15 cellular contexts compared by ENCODE assay signal in the genomic region with DNA sequence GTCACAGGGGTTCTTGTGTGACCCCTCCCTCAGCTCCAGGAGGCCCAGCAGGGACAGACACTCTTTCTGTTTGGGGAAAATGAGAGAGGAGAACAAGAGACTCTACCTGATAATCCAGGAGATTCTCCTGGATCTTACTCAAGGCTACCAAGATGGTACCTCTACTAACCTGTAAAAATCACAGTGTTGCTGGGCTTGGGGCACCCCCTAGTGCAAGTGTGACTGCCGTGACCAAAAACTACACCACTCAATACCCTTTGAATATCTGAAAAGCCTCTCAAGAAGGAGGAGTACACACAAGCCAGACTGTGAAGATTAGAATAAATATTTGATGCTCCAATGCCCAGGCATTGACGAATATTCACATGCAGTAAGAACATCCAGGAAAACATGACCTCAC.
A peak's percentile ranks its signal among the peaks of the same experiment; 100 is the strongest.
DNase-seq lines count a peak whose midpoint lies in the region; ATAC-seq and TF ChIP-seq lines count a peak whose summit lies in the region.
"Had no signal": no experiment of that assay in that cellular context is flagged by ENCODE, and none has a peak within 500 bp of the region (broad histone marks: within the 10 kb centered on the region; RNA-seq: fewer than 3 reads in every experiment).

No MANE protein-coding gene starts in this region.

- ATAC-seq in WTC11 (peak; percentile 52), GM19463 (IDR thresholded peaks at IDR 0.05; ENCODE audit: unreplicated experiment) (no peak)
- ATAC-seq: CD8-positive, alpha-beta T cell; HCT116 had no signal

- CTCF ChIA-PET in WTC11 (lab: Charles Lee), result no interaction called here

- POLR2A ChIA-PET in WTC11 (lab: Charles Lee), result no interaction called here

- H3K4me3 Mint-ChIP-seq in WTC11 (no peak overlapping the region), progenitor cell of endocrine pancreas (ENCODE audit: low read depth) (no peak overlapping the region)
- H3K4me3 Mint-ChIP-seq in T-helper 2 cell treated with Interferon-gamma antibody and Interleukin-4, amounts not matched to agents 5 μg/mL and 100 μg/mL, for 36 hours, result no peak overlapping the region
- H3K4me3 Mint-ChIP-seq: B cell; CD4-positive, CD25-positive, alpha-beta regulatory T cell; CD8-positive, alpha-beta T cell had no signal

- DNase-seq in DMS53 (lab: John Stamatoyannopoulos, UW) (peak; percentile 4), DMS53 treated with DMSO at 0.1 percent for 48 hours (lab: John Stamatoyannopoulos, UW; ENCODE audit: unreplicated experiment) (no peak), WTC11 (ENCODE audit: low spot score) (peak; percentile 17), progenitor cell of endocrine pancreas (ENCODE audit: low spot score, unreplicated experiment) (no peak)
- DNase-seq in T-helper 2 cell treated with Interferon-gamma antibody and Interleukin-4, amounts not matched to agents 5 μg/mL and 100 μg/mL, for 36 hours (ENCODE audit: low spot score), result no peak
- DNase-seq: Caco-2; CD4-positive, CD25-positive, alpha-beta regulatory T cell; CD8-positive, alpha-beta T cell; DMS 273 treated with DMSO at 0.1 percent for 48 hours; DND-41; GOT3; H7 had no signal

- H3K27ac Mint-ChIP-seq in WTC11 (no peak overlapping the region), progenitor cell of endocrine pancreas (peak overlapping the region; percentile 22)
- H3K27ac Mint-ChIP-seq in T-helper 2 cell treated with Interferon-gamma antibody and Interleukin-4, amounts not matched to agents 5 μg/mL and 100 μg/mL, for 36 hours, result no peak overlapping the region
- H3K27ac Mint-ChIP-seq: B cell; CD4-positive, CD25-positive, alpha-beta regulatory T cell; CD8-positive, alpha-beta T cell had no signal

- no peaks in the 10 kb centered on the region for H3K27me3 Mint-ChIP-seq in WTC11 (ENCODE audit: low read depth)
- H3K27me3 Mint-ChIP-seq in progenitor cell of endocrine pancreas, result no peaks in the 10 kb centered on the region
- H3K27me3 Mint-ChIP-seq in T-helper 2 cell treated with Interferon-gamma antibody and Interleukin-4, amounts not matched to agents 5 μg/mL and 100 μg/mL, for 36 hours (ENCODE audit: low read depth), result no peaks in the 10 kb centered on the region
- H3K27me3 Mint-ChIP-seq: B cell; CD4-positive, CD25-positive, alpha-beta regulatory T cell had no signal

- H3K9me3 Mint-ChIP-seq in WTC11, result peaks cover 64% of the 10 kb centered on the region
- peaks cover 35% of the 10 kb centered on the region for H3K9me3 Mint-ChIP-seq in progenitor cell of endocrine pancreas (ENCODE audit: low read depth)
- peaks cover 57% of the 10 kb centered on the region for H3K9me3 Mint-ChIP-seq in T-helper 2 cell treated with Interferon-gamma antibody and Interleukin-4, amounts not matched to agents 5 μg/mL and 100 μg/mL, for 36 hours

- H3K36me3 Mint-ChIP-seq in WTC11 (peaks cover 43% of the 10 kb centered on the region), progenitor cell of endocrine pancreas (ENCODE audit: insufficient read depth) (no peaks in the 10 kb centered on the region)
- no peaks in the 10 kb centered on the region for H3K36me3 Mint-ChIP-seq in T-helper 2 cell treated with Interferon-gamma antibody and Interleukin-4, amounts not matched to agents 5 μg/mL and 100 μg/mL, for 36 hours (ENCODE audit: low read depth)
- H3K36me3 Mint-ChIP-seq: CD4-positive, CD25-positive, alpha-beta regulatory T cell; CD8-positive, alpha-beta T cell had no signal

- no peak for TF ChIP-seq CTCF in WTC11 (IDR thresholded peaks at IDR 0.05)
- TF ChIP-seq CTCF in progenitor cell of endocrine pancreas (IDR thresholded peaks at IDR 0.05; ENCODE audit: unreplicated experiment), result no peak

- no peaks in the 10 kb centered on the region for H3K4me1 Mint-ChIP-seq in WTC11
- H3K4me1 Mint-ChIP-seq in progenitor cell of endocrine pancreas (ENCODE audit: low read depth), result no peaks in the 10 kb centered on the region
- no peaks in the 10 kb centered on the region for H3K4me1 Mint-ChIP-seq in T-helper 2 cell treated with Interferon-gamma antibody and Interleukin-4, amounts not matched to agents 5 μg/mL and 100 μg/mL, for 36 hours (ENCODE audit: low read depth)
- H3K4me1 Mint-ChIP-seq: B cell; CD4-positive, CD25-positive, alpha-beta regulatory T cell had no signal

TF ChIP-seq in WTC11, 78 proteins besides CTCF, POLR2A, EP300 and RAD21:
- TF ChIP-seq, protein P1, sequence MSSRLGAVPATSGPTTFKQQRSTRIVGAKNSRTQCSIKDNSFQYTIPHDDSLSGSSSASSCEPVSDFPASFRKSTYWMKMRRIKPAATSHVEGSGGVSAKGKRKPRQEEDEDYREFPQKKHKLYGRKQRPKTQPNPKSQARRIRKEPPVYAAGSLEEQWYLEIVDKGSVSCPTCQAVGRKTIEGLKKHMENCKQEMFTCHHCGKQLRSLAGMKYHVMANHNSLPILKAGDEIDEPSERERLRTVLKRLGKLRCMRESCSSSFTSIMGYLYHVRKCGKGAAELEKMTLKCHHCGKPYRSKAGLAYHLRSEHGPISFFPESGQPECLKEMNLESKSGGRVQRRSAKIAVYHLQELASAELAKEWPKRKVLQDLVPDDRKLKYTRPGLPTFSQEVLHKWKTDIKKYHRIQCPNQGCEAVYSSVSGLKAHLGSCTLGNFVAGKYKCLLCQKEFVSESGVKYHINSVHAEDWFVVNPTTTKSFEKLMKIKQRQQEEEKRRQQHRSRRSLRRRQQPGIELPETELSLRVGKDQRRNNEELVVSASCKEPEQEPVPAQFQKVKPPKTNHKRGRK (CRISPR knock-in tag; IDR thresholded peaks at IDR 0.05; ENCODE audit: borderline replicate concordance), result no peak
- TF ChIP-seq NR3C1 (CRISPR knock-in tag; conservative IDR thresholded peaks at IDR 0.05; ENCODE audit: low read depth), result no peak
- TF ChIP-seq, protein P2, sequence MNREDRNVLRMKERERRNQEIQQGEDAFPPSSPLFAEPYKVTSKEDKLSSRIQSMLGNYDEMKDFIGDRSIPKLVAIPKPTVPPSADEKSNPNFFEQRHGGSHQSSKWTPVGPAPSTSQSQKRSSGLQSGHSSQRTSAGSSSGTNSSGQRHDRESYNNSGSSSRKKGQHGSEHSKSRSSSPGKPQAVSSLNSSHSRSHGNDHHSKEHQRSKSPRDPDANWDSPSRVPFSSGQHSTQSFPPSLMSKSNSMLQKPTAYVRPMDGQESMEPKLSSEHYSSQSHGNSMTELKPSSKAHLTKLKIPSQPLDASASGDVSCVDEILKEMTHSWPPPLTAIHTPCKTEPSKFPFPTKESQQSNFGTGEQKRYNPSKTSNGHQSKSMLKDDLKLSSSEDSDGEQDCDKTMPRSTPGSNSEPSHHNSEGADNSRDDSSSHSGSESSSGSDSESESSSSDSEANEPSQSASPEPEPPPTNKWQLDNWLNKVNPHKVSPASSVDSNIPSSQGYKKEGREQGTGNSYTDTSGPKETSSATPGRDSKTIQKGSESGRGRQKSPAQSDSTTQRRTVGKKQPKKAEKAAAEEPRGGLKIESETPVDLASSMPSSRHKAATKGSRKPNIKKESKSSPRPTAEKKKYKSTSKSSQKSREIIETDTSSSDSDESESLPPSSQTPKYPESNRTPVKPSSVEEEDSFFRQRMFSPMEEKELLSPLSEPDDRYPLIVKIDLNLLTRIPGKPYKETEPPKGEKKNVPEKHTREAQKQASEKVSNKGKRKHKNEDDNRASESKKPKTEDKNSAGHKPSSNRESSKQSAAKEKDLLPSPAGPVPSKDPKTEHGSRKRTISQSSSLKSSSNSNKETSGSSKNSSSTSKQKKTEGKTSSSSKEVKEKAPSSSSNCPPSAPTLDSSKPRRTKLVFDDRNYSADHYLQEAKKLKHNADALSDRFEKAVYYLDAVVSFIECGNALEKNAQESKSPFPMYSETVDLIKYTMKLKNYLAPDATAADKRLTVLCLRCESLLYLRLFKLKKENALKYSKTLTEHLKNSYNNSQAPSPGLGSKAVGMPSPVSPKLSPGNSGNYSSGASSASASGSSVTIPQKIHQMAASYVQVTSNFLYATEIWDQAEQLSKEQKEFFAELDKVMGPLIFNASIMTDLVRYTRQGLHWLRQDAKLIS (CRISPR knock-in tag; IDR thresholded peaks at IDR 0.05; ENCODE audit: borderline replicate concordance), result no peak
- TF ChIP-seq MYBL2 (CRISPR knock-in tag; IDR thresholded peaks at IDR 0.05), result no peak
- TF ChIP-seq, protein P3, sequence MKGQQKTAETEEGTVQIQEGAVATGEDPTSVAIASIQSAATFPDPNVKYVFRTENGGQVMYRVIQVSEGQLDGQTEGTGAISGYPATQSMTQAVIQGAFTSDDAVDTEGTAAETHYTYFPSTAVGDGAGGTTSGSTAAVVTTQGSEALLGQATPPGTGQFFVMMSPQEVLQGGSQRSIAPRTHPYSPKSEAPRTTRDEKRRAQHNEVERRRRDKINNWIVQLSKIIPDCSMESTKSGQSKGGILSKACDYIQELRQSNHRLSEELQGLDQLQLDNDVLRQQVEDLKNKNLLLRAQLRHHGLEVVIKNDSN (CRISPR knock-in tag; IDR thresholded peaks at IDR 0.05), result no peak
- TF ChIP-seq, protein P4, sequence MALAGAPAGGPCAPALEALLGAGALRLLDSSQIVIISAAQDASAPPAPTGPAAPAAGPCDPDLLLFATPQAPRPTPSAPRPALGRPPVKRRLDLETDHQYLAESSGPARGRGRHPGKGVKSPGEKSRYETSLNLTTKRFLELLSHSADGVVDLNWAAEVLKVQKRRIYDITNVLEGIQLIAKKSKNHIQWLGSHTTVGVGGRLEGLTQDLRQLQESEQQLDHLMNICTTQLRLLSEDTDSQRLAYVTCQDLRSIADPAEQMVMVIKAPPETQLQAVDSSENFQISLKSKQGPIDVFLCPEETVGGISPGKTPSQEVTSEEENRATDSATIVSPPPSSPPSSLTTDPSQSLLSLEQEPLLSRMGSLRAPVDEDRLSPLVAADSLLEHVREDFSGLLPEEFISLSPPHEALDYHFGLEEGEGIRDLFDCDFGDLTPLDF (CRISPR knock-in tag; IDR thresholded peaks at IDR 0.05), result no peak
- TF ChIP-seq KAT7 (CRISPR knock-in tag; IDR thresholded peaks at IDR 0.05; ENCODE audit: borderline replicate concordance), result no peak
TF ChIP-seq in WTC11: peak in this region for 0.

Comparison
In these comparisons a context has a peak if more than half of its experiments do, and no peak if none do; other contexts are left out.
1. DNase-seq: peak in DMS53 (single experiment) and WTC11 (single experiment); none in DMS53 treated with DMSO at 0.1 percent for 48 hours (single experiment), progenitor cell of endocrine pancreas (single experiment) and T-helper 2 cell treated with Interferon-gamma antibody and Interleukin-4, amounts not matched to agents 5 μg/mL and 100 μg/mL, for 36 hours (single experiment).